Comparison of ENCODE assay signal across 8 cellular contexts in the genomic region with DNA sequence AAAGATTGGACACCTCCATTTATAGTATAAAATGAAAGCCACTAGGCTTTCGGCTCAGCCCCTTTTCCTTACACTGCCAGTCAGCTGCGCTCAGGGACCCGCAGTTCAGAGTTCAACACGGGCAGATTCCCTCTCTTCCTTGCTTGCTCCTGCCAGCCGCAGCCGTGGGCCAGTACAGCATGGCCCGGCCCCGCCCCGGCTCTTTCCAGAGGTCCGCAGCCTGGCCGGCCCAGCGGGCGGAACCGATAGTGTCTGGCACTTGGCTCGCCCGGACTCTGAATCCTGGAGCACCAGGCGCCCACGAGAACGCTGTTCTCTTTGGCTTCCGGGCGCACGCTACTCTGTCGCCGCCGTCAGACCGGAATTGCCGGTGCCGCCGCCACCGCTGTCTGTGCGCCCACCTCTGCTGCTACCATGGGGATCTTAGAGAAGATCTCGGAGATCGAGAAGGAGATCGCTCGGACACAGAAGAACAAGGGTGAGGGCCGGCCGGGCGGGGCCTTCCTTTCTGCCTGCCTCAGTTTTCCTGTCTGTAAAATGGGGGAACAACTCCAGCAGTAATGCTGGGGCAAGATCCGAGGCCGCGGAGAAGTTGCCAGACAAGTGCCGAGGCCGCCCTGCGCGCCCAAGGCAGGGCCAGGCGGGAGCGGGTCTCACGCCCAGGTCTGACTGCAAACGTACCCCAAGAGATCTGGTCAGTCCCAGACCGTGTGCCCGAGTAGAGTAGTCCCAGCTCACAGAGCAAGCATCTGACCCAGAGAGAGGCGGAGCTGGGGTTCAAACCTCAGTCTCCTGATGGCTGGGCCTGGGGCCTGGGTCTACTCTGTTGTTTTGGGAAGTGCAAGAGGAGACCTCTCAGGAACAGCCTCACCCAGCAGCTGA. TPM values are rescaled to one million over a fixed set of nuclear protein-coding genes. Genes with fewer than 3 reads are reported as not detected.
A peak's percentile ranks its signal among the peaks of the same experiment; 100 is the strongest.
DNase-seq lines count a peak whose midpoint lies in the region; ATAC-seq and TF ChIP-seq lines count a peak whose summit lies in the region.

DRG2 (plus strand) TSS at position 339 of the 882 bp plus-strand sequence; CDS start at position 415, 76 bp downstream.

- no peaks in the 10 kb centered on the region for H3K9me3 Mint-ChIP-seq in activated CD4-positive, alpha-beta T cell treated with anti-CD3 and anti-CD28 coated beads for 36 hours (ENCODE audit: low read depth)

- peak within 1 kb of the TSS; percentile 98 for H3K27ac Mint-ChIP-seq in activated CD4-positive, alpha-beta T cell treated with anti-CD3 and anti-CD28 coated beads for 36 hours

- TF ChIP-seq CTCF in AG09319 (IDR thresholded peaks at IDR 0.05; ENCODE audit: low read depth, low read length) (peak; percentile 18), choroid plexus epithelial cell (conservative IDR thresholded peaks at IDR 0.05; ENCODE audit: low read depth, low read length) (peak; percentile 33)

- H3K4me1 Mint-ChIP-seq in activated CD4-positive, alpha-beta T cell treated with anti-CD3 and anti-CD28 coated beads for 36 hours: peaks cover 22% of the 10 kb centered on the region

- peaks cover 22% of the 10 kb centered on the region for H3K36me3 Mint-ChIP-seq in activated CD4-positive, alpha-beta T cell treated with anti-CD3 and anti-CD28 coated beads for 36 hours (ENCODE audit: low read depth)

- peak within 1 kb of the TSS; percentile 85 for H3K4me3 ChIP-seq in choroid plexus epithelial cell (ENCODE audit: low read depth, low read length)

- no peaks in the 10 kb centered on the region for H3K27me3 Mint-ChIP-seq in activated CD4-positive, alpha-beta T cell treated with anti-CD3 and anti-CD28 coated beads for 36 hours

- ATAC-seq in GM19035 (IDR thresholded peaks at IDR 0.05; ENCODE audit: unreplicated experiment) (peak; percentile 94), HG03342 (IDR thresholded peaks at IDR 0.05; ENCODE audit: unreplicated experiment) (peak; percentile 79)
- peak; percentile 90 for ATAC-seq in activated CD4-positive, alpha-beta T cell treated with anti-CD3 and anti-CD28 coated beads for 36 hours

- H3K4me3 Mint-ChIP-seq in activated CD4-positive, alpha-beta T cell treated with anti-CD3 and anti-CD28 coated beads for 36 hours: peak within 1 kb of the TSS; percentile 99

- intact Hi-C loops in activated CD4-positive, alpha-beta T cell treated with anti-CD3 and anti-CD28 coated beads for 36 hours (cut with DNase I, micrococcal nuclease): loop anchor here (1.0 to 5.0 kb wide), 11 partner anchors 46 to 496 kb away; partner anchors contain the start of genes ALKBH5 (in 2 of the 2), ATPAF2 (in 1 of the 2), DRC3 (in 1 of the 2) and GID4 (in 1 of the 2)

- CTCF ChIA-PET in activated CD4-positive, alpha-beta T cell treated with anti-CD3 and anti-CD28 coated beads for 36 hours (lab: Charles Lee): interaction anchor here (0.6 to 1.4 kb wide), 9 partner anchors 10 to 451 kb away, joined by 3 to 5 read pairs (median 3); no protein-coding TSS in a partner anchor

- POLR2A ChIA-PET in activated CD4-positive, alpha-beta T cell treated with anti-CD3 and anti-CD28 coated beads for 36 hours (lab: Charles Lee): interaction anchor here (0.7 kb wide), 1 partner anchor 117 kb away, joined by 3 read pairs; no protein-coding TSS in a partner anchor

- DNase-seq in AG09319 (ENCODE audit: extremely low read depth, low read depth) (peak; percentile 79), NCI-H510A (lab: John Stamatoyannopoulos, UW) (peak; percentile 92), choroid plexus epithelial cell (ENCODE audit: low read depth) (peak; percentile 94), kidney glomerular epithelial cell (lab: John Stamatoyannopoulos, UW) (peak; percentile 90)
- peak; percentile 93 for DNase-seq in activated CD4-positive, alpha-beta T cell treated with anti-CD3 and anti-CD28 coated beads for 36 hours
- DNase-seq in stimulated activated CD4-positive, alpha-beta T cell treated with anti-CD3 and anti-CD28 coated beads, Interleukin-15, amount 100 ng/mL, for 48 hours (ENCODE audit: low read depth in 2 of 2): peak; percentile 78 to 86

RNA-seq across cellular contexts. Expression of gene DRG2, which starts in this region (rescaled TPM):
- total RNA-seq in activated CD4-positive, alpha-beta T cell treated with anti-CD3 and anti-CD28 coated beads for 36 hours: 10 to 100 TPM; 42.5 to 45.6 TPM

Comparison
In these comparisons a context has a peak if more than half of its experiments do, and no peak if none do; other contexts are left out.
1. Peak in every context shown above with its lines: DNase-seq, ATAC-seq and H3K4me3 ChIP-seq.